23 cellular contexts compared by ENCODE assay signal in the genomic region with DNA sequence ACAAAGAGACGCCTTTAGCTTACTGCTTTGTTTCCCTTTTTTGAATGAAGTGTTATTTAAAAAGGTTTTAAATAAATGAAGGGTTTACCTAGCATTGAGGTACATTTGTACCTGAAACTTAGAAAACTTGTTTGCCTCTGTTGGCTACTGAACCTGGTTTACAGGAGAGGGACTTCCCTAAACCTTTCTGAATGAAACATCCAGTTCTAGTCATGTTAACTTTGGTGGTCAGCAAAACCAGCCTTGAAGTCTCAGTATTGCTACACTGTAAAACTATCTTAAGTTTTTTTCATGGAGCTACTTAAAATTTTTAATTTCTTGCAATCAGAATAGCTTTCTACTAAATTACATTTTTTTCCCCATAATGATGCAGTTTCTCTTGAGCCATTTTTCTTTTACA. TPM values are rescaled to one million over a fixed set of nuclear protein-coding genes. Genes with fewer than 3 reads are reported as not detected.
DNase-seq lines count a peak whose midpoint lies in the region; ATAC-seq and TF ChIP-seq lines count a peak whose summit lies in the region.
"Had no signal": no experiment of that assay in that cellular context is flagged by ENCODE, and none has a peak within 500 bp of the region (broad histone marks: within the 10 kb centered on the region; RNA-seq: fewer than 3 reads in every experiment).

No MANE protein-coding gene starts in this region.

- H4K20me1 ChIP-seq in H9 (ENCODE audit: control insufficient read depth, insufficient read depth, insufficient read length), result no peaks in the 10 kb centered on the region
- H4K20me1 ChIP-seq: BLaER1 had no signal

- no peak overlapping the region for H4K8ac ChIP-seq in H9 (replicated peaks; ENCODE audit: insufficient read length, low read depth, low read length)

- no CpG with 5 or more reads among the region's 1 CpG for WGBS in H9 (ENCODE audit: extremely low coverage, insufficient read length, low lambda C conversion rate)

- H2BK12ac ChIP-seq in H9 (ENCODE audit: insufficient read length, low read depth, low read length), result no peak overlapping the region

- no peak overlapping the region for H2BK20ac ChIP-seq in H9 (ENCODE audit: low read depth, low read length, poor library complexity, severe bottlenecking)

- H3K4me3 ChIP-seq in Panc1 (ENCODE audit: low read depth in 2 of 2, low read length in 2 of 2) (no peak overlapping the region), iPS-20b (ENCODE audit: low read length) (no peak overlapping the region), thoracic aorta (no peak overlapping the region)
- H3K4me3 ChIP-seq: BLaER1 had no signal

- no peak overlapping the region for H3K27ac ChIP-seq in H9 (ENCODE audit: insufficient read length, low read depth, low read length)
- peak overlapping the region; percentile 67; the same call in 1 of the 2 replicates for H3K27ac ChIP-seq in Panc1 (ENCODE audit: low read length)
- H3K27ac ChIP-seq in iPS-20b (ENCODE audit: low read length), result peak overlapping the region; percentile 46
- H3K27ac ChIP-seq in thoracic aorta, result peak overlapping the region; percentile 37 to 66
- H3K27ac ChIP-seq: BLaER1, parathyroid adenoma had no signal

- H3K23me2 ChIP-seq in H9 (ENCODE audit: insufficient read length, low read depth, low read length, poor library complexity, severe bottlenecking), result no peaks in the 10 kb centered on the region

- in situ Hi-C loops in Panc1 (cut with HindIII; ENCODE audit: low pct_unique_long_range_greater_than_20kb, low sequenced_read_pairs), result no loop called here

- H2BK120ac ChIP-seq in H9 (ENCODE audit: low read depth, low read length, poor library complexity, severe bottlenecking), result no peak overlapping the region

- H3K27ac Mint-ChIP-seq in H9, result peak overlapping the region; percentile 46 to 93 (median 83); a peak in 5 of 7 replicates
- H3K27ac Mint-ChIP-seq in activated T-cell treated with anti-CD3 and anti-CD28 coated beads, Interleukin-2, amount 50 U/mL, for 24 hours, result no peak overlapping the region
- H3K27ac Mint-ChIP-seq: activated T-helper 2 cell treated with anti-CD3 and anti-CD28 coated beads, Interferon-gamma antibody, Interleukin-2, Interleukin-4, amounts not matched to agents 10 μg/mL and 5 μg/mL and 100 μg/mL, durations not matched to agents 14 hours and 24 hours and 36 hours; stimulated activated memory B cell treated with anti-CD40 and anti-IgM and Interleukin-4, amounts not matched to agents 10 μg/mL and 1 μg/mL and 100 μg/mL, for 72 hours; T-cell had no signal

- H3K14ac ChIP-seq in H9 (ENCODE audit: insufficient read depth, low read length), result no peak overlapping the region

- no peak overlapping the region for H2AFZ ChIP-seq in H9 (ENCODE audit: low read length)
- H2AFZ ChIP-seq: parathyroid adenoma had no signal

- H3K27me3 ChIP-seq in H9 (ENCODE audit: insufficient read depth, low read length) (no peaks in the 10 kb centered on the region), Panc1 (ENCODE audit: control insufficient read depth, insufficient read depth, low read length) (no peaks in the 10 kb centered on the region), iPS-20b (ENCODE audit: insufficient read depth, low read length) (no peaks in the 10 kb centered on the region), thoracic aorta (replicated peaks; ENCODE audit: insufficient read depth) (no peaks in the 10 kb centered on the region)
- H3K27me3 ChIP-seq: BLaER1 had no signal

- ATAC-seq in Panc1, result no peak
- ATAC-seq in thoracic aorta (ENCODE audit: insufficient number of reproducible peaks, low FRiP score, low read depth), result no peak
- ATAC-seq in HG02642 (IDR thresholded peaks at IDR 0.05; ENCODE audit: poor library complexity, unreplicated experiment), result no peak
- ATAC-seq: left cardiac atrium; stimulated activated memory B cell treated with anti-CD40 and anti-IgM and Interleukin-4, amounts not matched to agents 10 μg/mL and 1 μg/mL and 100 μg/mL, for 72 hours; T-cell had no signal

- CTCF ChIA-PET in Panc1 (lab: Charles Lee), result no interaction called here

- intact Hi-C loops in Panc1 (cut with micrococcal nuclease; ENCODE audit: unreplicated experiment), result no loop called here

- H4K91ac ChIP-seq in H9 (ENCODE audit: insufficient read length, low read depth, low read length), result no peak overlapping the region

- H3K9me3 Mint-ChIP-seq in H9, result no peaks in the 10 kb centered on the region
- H3K9me3 Mint-ChIP-seq in activated T-cell treated with anti-CD3 and anti-CD28 coated beads, Interleukin-2, amount 50 U/mL, for 24 hours, result no peaks in the 10 kb centered on the region
- H3K9me3 Mint-ChIP-seq: activated T-helper 2 cell treated with anti-CD3 and anti-CD28 coated beads, Interferon-gamma antibody, Interleukin-2, Interleukin-4, amounts not matched to agents 10 μg/mL and 5 μg/mL and 100 μg/mL, durations not matched to agents 14 hours and 24 hours and 36 hours; stimulated activated memory B cell treated with anti-CD40 and anti-IgM and Interleukin-4, amounts not matched to agents 10 μg/mL and 1 μg/mL and 100 μg/mL, for 72 hours; T-cell had no signal

- no peak overlapping the region for H2BK5ac ChIP-seq in H9 (ENCODE audit: insufficient read length, low read length)

- no peaks in the 10 kb centered on the region for H3K27me3 Mint-ChIP-seq in H9 (ENCODE audit: low read depth)
- no peaks in the 10 kb centered on the region for H3K27me3 Mint-ChIP-seq in activated T-cell treated with anti-CD3 and anti-CD28 coated beads, Interleukin-2, amount 50 U/mL, for 24 hours

- no peaks in the 10 kb centered on the region for H3K36me3 ChIP-seq in Panc1 (ENCODE audit: control insufficient read depth, insufficient read depth, low read length)
- no peaks in the 10 kb centered on the region for H3K36me3 ChIP-seq in iPS-20b (ENCODE audit: insufficient read depth, low read depth, low read length)
- no peaks in the 10 kb centered on the region for H3K36me3 ChIP-seq in thoracic aorta
- H3K36me3 ChIP-seq: BLaER1 had no signal

- H3K9me3 ChIP-seq in H9 (ENCODE audit: control insufficient read depth, low read depth, low read length) (no peaks in the 10 kb centered on the region), Panc1 (ENCODE audit: control insufficient read depth, insufficient read depth, low read depth, low read length) (no peaks in the 10 kb centered on the region), iPS-20b (ENCODE audit: insufficient read depth, low read depth, low read length) (no peaks in the 10 kb centered on the region), thoracic aorta (no peaks in the 10 kb centered on the region)
- H3K9me3 ChIP-seq: BLaER1 had no signal

- TF ChIP-seq CTCF in H9 (conservative IDR thresholded peaks at IDR 0.05), result no peak
- TF ChIP-seq CTCF in Panc1 (IDR thresholded peaks at IDR 0.05), result no peak
- no peak for TF ChIP-seq CTCF in thoracic aorta (IDR thresholded peaks at IDR 0.05)

- DNase-seq in H9, result no peak
- DNase-seq in Panc1 (ENCODE audit: low read depth, low spot score), result no peak
- no peak for DNase-seq in thoracic aorta (ENCODE audit: low spot score)
- no peak for DNase-seq in SW 1271 (lab: John Stamatoyannopoulos, UW)
- DNase-seq in activated T-cell treated with anti-CD3 and anti-CD28 coated beads, Interleukin-2, amount 50 U/mL, for 24 hours, result no peak
- DNase-seq: activated CD8-positive, alpha-beta memory T cell treated with anti-CD3 and anti-CD28 coated beads for 24 hours; central memory CD4-positive, alpha-beta T cell; DMS53; effector CD8-positive, alpha-beta T cell; hippocampal formation; left cardiac atrium; NCI-H1092 treated with DMSO at 0.1 percent for 48 hours; NCI-H2171 treated with DMSO at 0.1 percent for 48 hours; NCI-H82; small intestine; T-cell; trophoblast cell had no signal

- H2BK15ac ChIP-seq in H9 (ENCODE audit: low read depth, low read length), result no peak overlapping the region

- no peaks in the 10 kb centered on the region for H3K79me1 ChIP-seq in H9 (ENCODE audit: insufficient read depth, low read depth, low read length, poor library complexity, severe bottlenecking)

- peaks cover 0 to 2% (median 0%) of the 10 kb centered on the region in 3 experiments; a peak in 1 of 7 replicates for H3K36me3 Mint-ChIP-seq in H9 (ENCODE audit: insufficient read depth in 1 of 3, low read depth in 3 of 3)
- no peaks in the 10 kb centered on the region for H3K36me3 Mint-ChIP-seq in activated T-cell treated with anti-CD3 and anti-CD28 coated beads, Interleukin-2, amount 50 U/mL, for 24 hours (ENCODE audit: low read depth)
- H3K36me3 Mint-ChIP-seq: stimulated activated memory B cell treated with anti-CD40 and anti-IgM and Interleukin-4, amounts not matched to agents 10 μg/mL and 1 μg/mL and 100 μg/mL, for 72 hours; T-cell had no signal

- POLR2A ChIA-PET in Panc1 (lab: Charles Lee), result no interaction called here

- no peak overlapping the region for H3K4ac ChIP-seq in H9 (ENCODE audit: low read depth, low read length)

- H4K5ac ChIP-seq in H9 (ENCODE audit: insufficient read length, low read depth, low read length), result no peak overlapping the region

- no TSS peak for BruUV-seq in Panc1 (replicated peaks; lab: Mats Ljungman, UMichigan)

- no peak overlapping the region for H3K4me2 ChIP-seq in H9 (ENCODE audit: insufficient read depth, insufficient read length, low read length)
- H3K4me2 ChIP-seq: BLaER1 had no signal

- H3K79me2 ChIP-seq in H9 (ENCODE audit: insufficient read depth, low read length), result peaks cover 4% of the 10 kb centered on the region; the same call in 1 of the 2 replicates
- H3K79me2 ChIP-seq: parathyroid adenoma had no signal

- no peak overlapping the region for H3K4me3 Mint-ChIP-seq in H9
- H3K4me3 Mint-ChIP-seq in activated T-cell treated with anti-CD3 and anti-CD28 coated beads, Interleukin-2, amount 50 U/mL, for 24 hours, result no peak overlapping the region
- H3K4me3 Mint-ChIP-seq: stimulated activated memory B cell treated with anti-CD40 and anti-IgM and Interleukin-4, amounts not matched to agents 10 μg/mL and 1 μg/mL and 100 μg/mL, for 72 hours; T-cell had no signal

- no peak overlapping the region for H3K56ac ChIP-seq in H9 (ENCODE audit: insufficient read length, low read depth, low read length)

- peaks cover 3% of the 10 kb centered on the region; the same call in 1 of the 2 replicates for H3K4me1 ChIP-seq in H9 (ENCODE audit: insufficient read depth, low read length)
- peaks cover 33% of the 10 kb centered on the region for H3K4me1 ChIP-seq in Panc1 (ENCODE audit: control insufficient read depth, insufficient read depth, low read length)
- H3K4me1 ChIP-seq in iPS-20b (ENCODE audit: insufficient read depth, low read length), result peaks cover 51% of the 10 kb centered on the region
- H3K4me1 ChIP-seq in thoracic aorta (ENCODE audit: control insufficient read depth in 1 of 2, low read depth in 2 of 2), result peaks cover 24 to 64% of the 10 kb centered on the region in 2 donors
- H3K4me1 ChIP-seq: BLaER1, parathyroid adenoma had no signal

- no peak overlapping the region for H3T11ph ChIP-seq in H9 (ENCODE audit: low read length)

- no peak overlapping the region for H3K18ac ChIP-seq in H9 (ENCODE audit: insufficient read length, low read depth, low read length)

- peaks cover 65 to 70% of the 10 kb centered on the region in 2 experiments for H3K4me1 Mint-ChIP-seq in H9
- no peaks in the 10 kb centered on the region for H3K4me1 Mint-ChIP-seq in activated T-cell treated with anti-CD3 and anti-CD28 coated beads, Interleukin-2, amount 50 U/mL, for 24 hours (ENCODE audit: low read depth)
- H3K4me1 Mint-ChIP-seq: stimulated activated memory B cell treated with anti-CD40 and anti-IgM and Interleukin-4, amounts not matched to agents 10 μg/mL and 1 μg/mL and 100 μg/mL, for 72 hours; T-cell had no signal

- no peak overlapping the region for H2AK5ac ChIP-seq in H9 (ENCODE audit: insufficient read length, low read length)

- no peak overlapping the region for H3K23ac ChIP-seq in H9 (ENCODE audit: insufficient read length, low read depth, low read length)

- H3K9ac ChIP-seq in H9 (ENCODE audit: extremely low read depth, insufficient read length, low read length) (no peak overlapping the region), iPS-20b (ENCODE audit: low read depth, low read length) (peak overlapping the region; percentile 64; the same call in 1 of the 2 replicates)
- H3K9ac ChIP-seq: BLaER1, parathyroid adenoma had no signal

RNA-seq across cellular contexts. Expression of a gene that starts 38.2 kb away (rescaled TPM):
- 38.8 and 40.6 TPM in 2 replicates for total RNA-seq in H9 (2021)
- total RNA-seq in Panc1 (2021; ENCODE audit: unreplicated experiment), result 103 TPM
- polyA plus RNA-seq in Panc1 (2012; ENCODE audit: insufficient read length), result 32.3 TPM
- total RNA-seq in thoracic aorta, result 10 to 100 TPM; 47.9 to 86.6 TPM
